Comparison of ENCODE assay signal across 8 cellular contexts in the genomic region with DNA sequence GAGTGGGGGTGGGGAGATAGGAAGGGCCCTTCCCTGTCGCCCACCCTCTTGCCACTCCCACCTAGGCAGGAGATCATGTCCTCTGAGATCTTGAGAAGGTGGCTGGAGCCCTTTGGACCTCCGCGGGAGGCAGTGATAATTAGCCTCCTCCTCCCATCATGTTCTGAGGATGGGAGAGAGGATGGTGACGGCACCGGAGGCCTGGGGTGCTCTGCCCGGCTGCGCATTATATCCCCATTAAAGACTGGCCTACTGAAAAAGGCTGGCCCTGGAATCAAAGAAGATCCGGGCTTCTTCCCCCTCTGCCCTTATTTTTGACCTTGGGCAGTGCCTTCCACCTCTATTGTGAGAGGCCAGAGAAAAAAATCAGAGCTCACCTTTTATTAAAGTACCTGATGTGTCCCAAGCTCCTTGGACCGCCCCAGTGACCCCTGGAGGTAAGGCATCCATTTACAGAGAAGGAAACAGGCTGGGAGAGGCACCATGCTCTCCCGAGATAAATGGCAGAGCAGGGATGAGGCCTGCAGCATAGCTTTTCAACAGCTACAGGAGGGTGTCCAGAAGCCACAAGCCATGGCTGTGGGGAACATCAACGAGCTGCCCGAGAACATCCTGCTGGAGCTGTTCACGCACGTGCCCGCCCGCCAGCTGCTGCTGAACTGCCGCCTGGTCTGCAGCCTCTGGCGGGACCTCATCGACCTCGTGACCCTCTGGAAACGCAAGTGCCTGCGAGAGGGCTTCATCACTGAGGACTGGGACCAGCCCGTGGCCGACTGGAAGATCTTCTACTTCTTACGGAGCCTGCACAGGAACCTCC. TPM values are rescaled to one million over a fixed set of nuclear protein-coding genes. Genes with fewer than 3 reads are reported as not detected.
DNase-seq lines count a peak whose midpoint lies in the region; ATAC-seq, FAIRE-seq and TF ChIP-seq lines count a peak whose summit lies in the region.

No MANE protein-coding gene starts in this region.

- H3K9ac ChIP-seq in SK-N-MC (ENCODE audit: insufficient read length), result peak overlapping the region; percentile 72

- no peak for FAIRE-seq in H54 (lab: Jason Lieb, UNC)

- H3K27ac ChIP-seq in SK-N-MC, result no peak overlapping the region
- H3K27ac ChIP-seq in sigmoid colon, result peak overlapping the region in 2 of 4 donors; percentile 32 to 56

- H3K9me3 ChIP-seq in SK-N-MC (ENCODE audit: low read depth, low read length) (no peaks in the 10 kb centered on the region), sigmoid colon (no peaks in the 10 kb centered on the region)

- TF ChIP-seq CTCF in GM12865 (IDR thresholded peaks at IDR 0.05; ENCODE audit: insufficient read depth, low read depth, low read length, missing control alignments), result no peak
- TF ChIP-seq CTCF in fibroblast of mammary gland (conservative IDR thresholded peaks at IDR 0.05; ENCODE audit: control insufficient read depth, insufficient read depth, low read depth, low read length), result no peak
- no peak for TF ChIP-seq CTCF in sigmoid colon (IDR thresholded peaks at IDR 0.05)

- H3K4me1 ChIP-seq in sigmoid colon, result peaks cover 0 to 25% (median 19%) of the 10 kb centered on the region in 4 donors

- WGBS in sigmoid colon, 2 donors, result 54 to 69% methylated on average over 25 of the region's 25 CpGs

- no peak for ATAC-seq in HG03196 (IDR thresholded peaks at IDR 0.05; ENCODE audit: unreplicated experiment)

- no peak for DNase-seq in GM12865 (ENCODE audit: low read depth)
- DNase-seq in SK-N-MC (ENCODE audit: low read depth, low spot score), result no peak
- DNase-seq in fibroblast of mammary gland (ENCODE audit: low read depth), result no peak
- DNase-seq in sigmoid colon, result no peak
- no peak for DNase-seq in NCI-H526 treated with DMSO at 0.1 percent for 48 hours (lab: John Stamatoyannopoulos, UW)
- DNase-seq in stimulated activated CD4-positive, alpha-beta T cell treated with anti-CD3 and anti-CD28 coated beads, Interleukin-2, amount 100 ng/mL, for 48 hours, result no peak
- DNase-seq in H54 (ENCODE audit: insufficient read length, low spot score), result no peak

- peaks cover 0 to 6% (median 0%) of the 10 kb centered on the region in 3 donors for H3K27me3 ChIP-seq in sigmoid colon

- intact Hi-C loops in sigmoid colon (cut with DNase I), result no loop called here

- peaks cover 10% of the 10 kb centered on the region; the same call in 1 of the 2 replicates for H3K36me3 ChIP-seq in SK-N-MC (ENCODE audit: insufficient read depth, low read length)
- H3K36me3 ChIP-seq in sigmoid colon, result peaks cover 0 to 30% (median 2%) of the 10 kb centered on the region in 4 donors

- no peak for TF ChIP-seq POLR2A in sigmoid colon (IDR thresholded peaks at IDR 0.05)
- TF ChIP-seq POLR2A in H54 (IDR thresholded peaks at IDR 0.05; ENCODE audit: low read depth, low read length), result no peak

- H3K4me3 ChIP-seq in GM12865 (ENCODE audit: low read depth, low read length), result peak overlapping the region; percentile 66
- peak overlapping the region; percentile 80 for H3K4me3 ChIP-seq in SK-N-MC
- peak overlapping the region; percentile 37 for H3K4me3 ChIP-seq in fibroblast of mammary gland (ENCODE audit: control insufficient read depth, low read depth, low read length)
- peak overlapping the region; percentile 57 to 78 (median 69) for H3K4me3 ChIP-seq in sigmoid colon

- no peak for TF ChIP-seq EP300 in sigmoid colon (IDR thresholded peaks at IDR 0.05)

RNA-seq across cellular contexts. Expression of gene FBXO44, which starts 0.8 kb away (rescaled TPM):
- 10 to 100 TPM; 12.5 to 27.3 (median 23.4) TPM for total RNA-seq in sigmoid colon
- 10 to 100 TPM in 1 of 3 donors, 1 to 10 TPM in 2; 1.6 to 14.2 (median 3.0) TPM for polyA plus RNA-seq in sigmoid colon

RNA-seq across cellular contexts. Expression of gene FBXO2, which starts 1.2 kb away (rescaled TPM):
- total RNA-seq in sigmoid colon, result 1 to 10 TPM; 3.5 to 9.7 (median 6.7) TPM
- 1 to 10 TPM in 2 of 3 donors, not detected in 1; 1.2 to 2.8 TPM for polyA plus RNA-seq in sigmoid colon

RNA-seq across cellular contexts. Expression of gene FBXO6, which starts 8.5 kb away (rescaled TPM):
- total RNA-seq in sigmoid colon, result 10 to 100 TPM in 3 of 4 donors, 1 to 10 TPM in 1; 9.2 to 19.9 (median 11.5) TPM
- 10 to 100 TPM in 1 of 3 donors, 1 to 10 TPM in 2; 6.9 to 17.8 (median 9.0) TPM for polyA plus RNA-seq in sigmoid colon

RNA-seq across cellular contexts. Expression of gene MAD2L2, which starts 25.5 kb away (rescaled TPM):
- 10 to 100 TPM; 28.2 to 57.9 (median 41.4) TPM for total RNA-seq in sigmoid colon
- polyA plus RNA-seq in sigmoid colon, result 10 to 100 TPM in 2 of 3 donors, 1 to 10 TPM in 1; 8.8 to 26.4 (median 15.0) TPM

RNA-seq across cellular contexts. Expression of gene DRAXIN, which starts 36.0 kb away (rescaled TPM):
- total RNA-seq in sigmoid colon, result under 1 TPM in 2 of 4 donors, not detected in 2; 0.28 to 0.36 TPM
- under 1 TPM in 1 of 3 donors, not detected in 2; 0.13 TPM for polyA plus RNA-seq in sigmoid colon
